11 cellular contexts compared by ENCODE assay signal in the genomic region with DNA sequence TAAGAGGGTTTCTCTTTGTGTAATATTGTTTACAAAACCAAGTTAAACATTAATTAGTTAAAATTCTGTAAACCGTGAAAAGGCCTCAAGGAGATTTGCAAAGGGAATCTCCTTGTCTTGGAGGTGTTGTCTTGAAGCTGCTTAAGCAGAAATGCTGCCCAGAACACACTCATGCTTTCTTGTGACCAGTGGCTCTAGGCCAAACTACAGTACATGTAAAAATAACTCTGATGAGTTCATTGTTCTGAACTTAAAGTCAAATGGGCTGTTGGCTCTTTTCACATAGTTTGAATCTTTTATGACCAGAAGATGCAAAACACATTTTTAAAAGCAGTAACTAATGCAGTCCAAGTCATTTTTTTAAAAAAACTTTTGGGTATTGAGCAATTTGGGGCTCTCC.
DNase-seq lines count a peak whose midpoint lies in the region; ATAC-seq, FAIRE-seq and TF ChIP-seq lines count a peak whose summit lies in the region.
"Had no signal": no experiment of that assay in that cellular context is flagged by ENCODE, and none has a peak within 500 bp of the region (broad histone marks: within the 10 kb centered on the region; RNA-seq: fewer than 3 reads in every experiment).

No MANE protein-coding gene starts in this region.

- peak overlapping the region; percentile 80 for H3K9ac ChIP-seq in astrocyte (ENCODE audit: low read length)

- H2AFZ ChIP-seq in astrocyte (ENCODE audit: low read depth, low read length), result no peak overlapping the region

- POLR2A ChIA-PET in CD8-positive, alpha-beta T cell (lab: Charles Lee), result no interaction called here

- H3K4me3 ChIP-seq in astrocyte (ENCODE audit: insufficient read depth, low read depth, low read length) (no peak overlapping the region), heart left ventricle (no peak overlapping the region), gastrocnemius medialis (no peak overlapping the region)
- no peak overlapping the region for H3K4me3 ChIP-seq in CD8-positive, alpha-beta T cell (ENCODE audit: low read depth, low read length)

- H3K4me1 Mint-ChIP-seq in astrocyte (ENCODE audit: low read depth, unreplicated experiment) (peaks cover 20% of the 10 kb centered on the region), nephron progenitor cell (peaks cover 17% of the 10 kb centered on the region)
- H3K4me1 Mint-ChIP-seq in CD8-positive, alpha-beta T cell (ENCODE audit: low read depth), result peaks cover 16% of the 10 kb centered on the region

- H3K4me3 Mint-ChIP-seq in astrocyte (ENCODE audit: unreplicated experiment) (no peak overlapping the region), nephron progenitor cell (no peak overlapping the region)
- H3K4me3 Mint-ChIP-seq in CD8-positive, alpha-beta T cell, result no peak overlapping the region

- H3K4me1 ChIP-seq in astrocyte (ENCODE audit: insufficient read depth, low read length) (peaks cover 38% of the 10 kb centered on the region), heart left ventricle (peaks cover 0 to 19% (median 10%) of the 10 kb centered on the region in 12 donors), gastrocnemius medialis (peaks cover 6 to 8% of the 10 kb centered on the region in 2 donors)
- H3K4me1 ChIP-seq in CD8-positive, alpha-beta T cell (ENCODE audit: insufficient read depth, low read length), result peaks cover 11% of the 10 kb centered on the region

- DNase-seq in GM03348 (ENCODE audit: low spot score), result peak; percentile 59
- peak; percentile 98 for DNase-seq in astrocyte (ENCODE audit: low read depth)
- DNase-seq in heart left ventricle, result peak in 4 of 5 donors; percentile 31 to 56 (median 45)
- DNase-seq in gastrocnemius medialis, result peak; percentile 44 to 53
- no peak for DNase-seq in nephron progenitor cell
- DNase-seq in CD8-positive, alpha-beta T cell, result no peak
- DNase-seq: activated gamma-delta T cell, NCI-H345, T1000 had no signal

- intact Hi-C loops in heart left ventricle (cut with DNase I), result no loop called here
- intact Hi-C loops in gastrocnemius medialis (cut with DNase I; ENCODE audit: low total_unique reads), result no loop called here
- intact Hi-C loops in CD8-positive, alpha-beta T cell (cut with DNase I, micrococcal nuclease), result no loop called here

- H3K4me2 ChIP-seq in astrocyte (ENCODE audit: low read length), result no peak overlapping the region

- TF ChIP-seq CTCF in astrocyte (IDR thresholded peaks at IDR 0.05; ENCODE audit: insufficient read depth, low read depth, low read length) (no peak), heart left ventricle (IDR thresholded peaks at IDR 0.05) (no peak), gastrocnemius medialis (IDR thresholded peaks at IDR 0.05 in 4 of 5, conservative IDR thresholded peaks at IDR 0.05 in 1 of 5) (no peak), nephron progenitor cell (IDR thresholded peaks at IDR 0.05) (no peak)
- no peak for TF ChIP-seq CTCF in CD8-positive, alpha-beta T cell (IDR thresholded peaks at IDR 0.05)

- H3K27me3 Mint-ChIP-seq in astrocyte (ENCODE audit: low read depth, unreplicated experiment) (no peaks in the 10 kb centered on the region), nephron progenitor cell (ENCODE audit: low read depth, poor library complexity) (peaks cover 2% of the 10 kb centered on the region)
- H3K27me3 Mint-ChIP-seq in CD8-positive, alpha-beta T cell (ENCODE audit: low read depth), result no peaks in the 10 kb centered on the region

- no peaks in the 10 kb centered on the region for H3K9me3 ChIP-seq in astrocyte (ENCODE audit: insufficient read depth, low read depth, low read length)
- no peaks in the 10 kb centered on the region for H3K9me3 ChIP-seq in heart left ventricle
- no peaks in the 10 kb centered on the region for H3K9me3 ChIP-seq in gastrocnemius medialis
- H3K9me3 ChIP-seq in CD8-positive, alpha-beta T cell (ENCODE audit: low read length), result no peaks in the 10 kb centered on the region

- in situ Hi-C loops in gastrocnemius medialis (cut with MboI; ENCODE audit: low sequenced_read_pairs in 4 of 4), result no loop called here

- no peaks in the 10 kb centered on the region for H4K20me1 ChIP-seq in astrocyte (ENCODE audit: insufficient read depth, low read length)

- FAIRE-seq in astrocyte (lab: Jason Lieb, UNC), result peak; percentile 100

- no peaks in the 10 kb centered on the region for H3K79me2 ChIP-seq in astrocyte (ENCODE audit: insufficient read depth, low read length)

- ATAC-seq in heart left ventricle (peak; percentile 77 to 94 (median 91)), gastrocnemius medialis (peak; percentile 99 to 100), HG03139 (IDR thresholded peaks at IDR 0.05; ENCODE audit: unreplicated experiment) (no peak), GM18909 (IDR thresholded peaks at IDR 0.05; ENCODE audit: poor library complexity, unreplicated experiment) (no peak)
- no peak for ATAC-seq in CD8-positive, alpha-beta T cell

- no peak overlapping the region for H3K27ac Mint-ChIP-seq in astrocyte (ENCODE audit: unreplicated experiment)
- H3K27ac Mint-ChIP-seq in nephron progenitor cell, result no peak overlapping the region
- no peak overlapping the region for H3K27ac Mint-ChIP-seq in CD8-positive, alpha-beta T cell

- CTCF ChIA-PET in CD8-positive, alpha-beta T cell (lab: Charles Lee), result no interaction called here

- no peaks in the 10 kb centered on the region for H3K36me3 Mint-ChIP-seq in astrocyte (ENCODE audit: low read depth, unreplicated experiment)
- no peaks in the 10 kb centered on the region for H3K36me3 Mint-ChIP-seq in nephron progenitor cell (ENCODE audit: low read depth)
- no peaks in the 10 kb centered on the region for H3K36me3 Mint-ChIP-seq in CD8-positive, alpha-beta T cell

- peak overlapping the region; percentile 97 for H3K27ac ChIP-seq in astrocyte (ENCODE audit: low read depth, low read length)
- peak overlapping the region in 10 of 12 donors; percentile 9 to 85 (median 64) for H3K27ac ChIP-seq in heart left ventricle
- H3K27ac ChIP-seq in gastrocnemius medialis, result peak overlapping the region; percentile 49 to 74 (median 58)
- no peak overlapping the region for H3K27ac ChIP-seq in CD8-positive, alpha-beta T cell (ENCODE audit: low read depth, low read length)

- WGBS in heart left ventricle, 4 donors, result 0 to 16% (median 9%) methylated on average over 1 of the region's 1 CpG

- TF ChIP-seq POLR2A in heart left ventricle (IDR thresholded peaks at IDR 0.05), result no peak
- TF ChIP-seq POLR2A in gastrocnemius medialis (IDR thresholded peaks at IDR 0.05), result no peak

- H3K27me3 ChIP-seq in astrocyte (ENCODE audit: insufficient read depth, low read length), result no peaks in the 10 kb centered on the region
- H3K27me3 ChIP-seq in heart left ventricle, result peaks cover 0 to 19% (median 0%) of the 10 kb centered on the region in 9 donors
- H3K27me3 ChIP-seq in gastrocnemius medialis, result no peaks in the 10 kb centered on the region
- no peaks in the 10 kb centered on the region for H3K27me3 ChIP-seq in CD8-positive, alpha-beta T cell (ENCODE audit: insufficient read depth, low read length)

- no peaks in the 10 kb centered on the region for H3K9me3 Mint-ChIP-seq in astrocyte (ENCODE audit: unreplicated experiment)
- H3K9me3 Mint-ChIP-seq in nephron progenitor cell, result peaks cover 38% of the 10 kb centered on the region
- H3K9me3 Mint-ChIP-seq in CD8-positive, alpha-beta T cell, result no peaks in the 10 kb centered on the region

- no peaks in the 10 kb centered on the region for H3K36me3 ChIP-seq in astrocyte (ENCODE audit: insufficient read depth, low read length)
- H3K36me3 ChIP-seq in heart left ventricle, result no peaks in the 10 kb centered on the region
- no peaks in the 10 kb centered on the region for H3K36me3 ChIP-seq in gastrocnemius medialis
- no peaks in the 10 kb centered on the region for H3K36me3 ChIP-seq in CD8-positive, alpha-beta T cell (ENCODE audit: insufficient read depth, low read length)

Comparison
In these comparisons a context has a peak if more than half of its experiments do, and no peak if none do; other contexts are left out.
1. DNase-seq: peak in GM03348 (single experiment), astrocyte (single experiment), heart left ventricle (4 of 5) and gastrocnemius medialis (2 of 2); none in nephron progenitor cell (single experiment) and CD8-positive, alpha-beta T cell (0 of 7).
2. ATAC-seq: peak in heart left ventricle (4 of 4) and gastrocnemius medialis (2 of 2); none in HG03139 (single experiment), GM18909 (single experiment) and CD8-positive, alpha-beta T cell (single experiment).